ENCODE assay signal across 10 cellular contexts in genomic region chr17:2173005-2173404, GRCh38.
DNase-seq lines count a peak whose midpoint lies in the region; ATAC-seq, FAIRE-seq and TF ChIP-seq lines count a peak whose summit lies in the region.
"Had no signal": no experiment of that assay in that cellular context is flagged by ENCODE, and none has a peak within 500 bp of the region (broad histone marks: within the 10 kb centered on the region; RNA-seq: fewer than 3 reads in every experiment).

No MANE protein-coding gene starts in this region.

- H3K9me3 Mint-ChIP-seq in activated CD8-positive, alpha-beta memory T cell treated with anti-CD3 and anti-CD28 coated beads, Interleukin-2, amount 10 ng/mL, durations not matched to agents 7 days and 5 days (ENCODE audit: low read depth), result no peaks in the 10 kb centered on the region
- H3K9me3 Mint-ChIP-seq: IgD-negative memory B cell had no signal

- no peaks in the 10 kb centered on the region for H3K27me3 Mint-ChIP-seq in activated CD8-positive, alpha-beta memory T cell treated with anti-CD3 and anti-CD28 coated beads, Interleukin-2, amount 10 ng/mL, durations not matched to agents 7 days and 5 days
- H3K27me3 Mint-ChIP-seq: IgD-negative memory B cell had no signal

- no peaks in the 10 kb centered on the region for H3K36me3 ChIP-seq in ES-I3 (ENCODE audit: insufficient read depth, low read length)

- ATAC-seq in left cardiac atrium (peak; percentile 34 to 62), sciatic nerve (peak; percentile 16)
- ATAC-seq in activated CD8-positive, alpha-beta memory T cell treated with anti-CD3 and anti-CD28 coated beads, Interleukin-2, amount 10 ng/mL, durations not matched to agents 7 days and 5 days, result no peak

- no peak overlapping the region for H3K4me3 Mint-ChIP-seq in activated CD8-positive, alpha-beta memory T cell treated with anti-CD3 and anti-CD28 coated beads, Interleukin-2, amount 10 ng/mL, durations not matched to agents 7 days and 5 days
- H3K4me3 Mint-ChIP-seq: IgD-negative memory B cell had no signal

- no peak overlapping the region for H3K27ac Mint-ChIP-seq in activated CD8-positive, alpha-beta memory T cell treated with anti-CD3 and anti-CD28 coated beads, Interleukin-2, amount 10 ng/mL, durations not matched to agents 7 days and 5 days
- H3K27ac Mint-ChIP-seq: IgD-negative memory B cell had no signal

- intact Hi-C loops in left cardiac atrium (cut with DNase I), result loop anchor here (5.0 to 10.0 kb wide), 2 partner anchors 62 to 66 kb away; no protein-coding TSS in a partner anchor
- intact Hi-C loops in sciatic nerve (cut with DNase I), result no loop called here

- peaks cover 34% of the 10 kb centered on the region for H3K36me3 Mint-ChIP-seq in activated CD8-positive, alpha-beta memory T cell treated with anti-CD3 and anti-CD28 coated beads, Interleukin-2, amount 10 ng/mL, durations not matched to agents 7 days and 5 days

- H3K4me1 ChIP-seq in ES-I3 (ENCODE audit: insufficient read depth, low read length), result peaks cover 17% of the 10 kb centered on the region

- no peak for FAIRE-seq in H54 (lab: Jason Lieb, UNC)

- CTCF ChIA-PET in activated CD8-positive, alpha-beta memory T cell treated with anti-CD3 and anti-CD28 coated beads, Interleukin-2, amount 10 ng/mL, durations not matched to agents 7 days and 5 days (lab: Charles Lee), result interaction anchor here (0.6 kb wide), 1 partner anchor 982 kb away, joined by 3 read pairs; no protein-coding TSS in a partner anchor

- 0 out of 2 replicates have a peak overlapping the region, but pooled peaks have one; percentile 23 for H3K9ac ChIP-seq in ES-I3 (ENCODE audit: low read depth, low read length)

- DNase-seq in astrocyte of the hippocampus (ENCODE audit: low read depth, low spot score) (peak; percentile 78), left cardiac atrium (no peak), sciatic nerve (ENCODE audit: low spot score) (no peak), cerebellar nuclear complex (lab: John Stamatoyannopoulos, UW) (no peak), H54 (ENCODE audit: insufficient read length, low spot score) (no peak), MV-4-11 (lab: John Stamatoyannopoulos, UW) (no peak)
- no peak for DNase-seq in activated CD8-positive, alpha-beta memory T cell treated with anti-CD3 and anti-CD28 coated beads, Interleukin-2, amount 10 ng/mL, durations not matched to agents 7 days and 5 days
- DNase-seq: NCI-H82 had no signal

- no peak for TF ChIP-seq POLR2A in H54 (IDR thresholded peaks at IDR 0.05; ENCODE audit: low read depth, low read length)

- peaks cover 44% of the 10 kb centered on the region for H3K4me1 Mint-ChIP-seq in activated CD8-positive, alpha-beta memory T cell treated with anti-CD3 and anti-CD28 coated beads, Interleukin-2, amount 10 ng/mL, durations not matched to agents 7 days and 5 days

- no peaks in the 10 kb centered on the region for H3K9me3 ChIP-seq in ES-I3 (ENCODE audit: control insufficient read depth, insufficient read depth, low read length)
